8 cellular contexts compared by ENCODE assay signal in genomic region chr2:70871398-70872211, GRCh38. TPM values are rescaled to one million over a fixed set of nuclear protein-coding genes. Genes with fewer than 3 reads are reported as not detected.
DNase-seq lines count a peak whose midpoint lies in the region; ATAC-seq and TF ChIP-seq lines count a peak whose summit lies in the region.

No MANE protein-coding gene starts in this region.

- H3K27ac Mint-ChIP-seq in activated CD8-positive, alpha-beta T cell treated with anti-CD3 and anti-CD28 coated beads, Interleukin-2, amount 10 ng/mL, durations not matched to agents 7 days and 5 days, result no peak overlapping the region
- H3K27ac Mint-ChIP-seq in memory B cell, result no peak overlapping the region

- H3K4me1 ChIP-seq in A673 (ENCODE audit: insufficient read depth, low read length, poor library complexity, severe bottlenecking), result peaks cover 7% of the 10 kb centered on the region
- peaks cover 6 to 8% of the 10 kb centered on the region in 2 donors for H3K4me1 ChIP-seq in duodenal mucosa (ENCODE audit: control insufficient read depth in 1 of 2, insufficient read depth in 2 of 2, low read length in 2 of 2)

- intact Hi-C loops in A673 (cut with micrococcal nuclease; ENCODE audit: unreplicated experiment), result loop anchor here (1.0 kb wide), 2 partner anchors 48 to 76 kb away; no protein-coding TSS in a partner anchor

- POLR2A ChIA-PET in A673 (lab: Charles Lee; ENCODE audit: low non-redundant PET), result no interaction called here
- POLR2A ChIA-PET in activated CD8-positive, alpha-beta T cell treated with anti-CD3 and anti-CD28 coated beads, Interleukin-2, amount 10 ng/mL, durations not matched to agents 7 days and 5 days (lab: Charles Lee), result interaction anchor here (0.9 kb wide), 1 partner anchor 55 kb away, joined by 3 read pairs; no protein-coding TSS in a partner anchor

- CTCF ChIA-PET in A673 (lab: Charles Lee), result interaction anchor here (0.5 to 3.1 kb wide), 9 partner anchors 9 to 107 kb away, joined by 3 to 24 read pairs (median 5); partner anchors contain the start of gene ANKRD53
- CTCF ChIA-PET in activated CD8-positive, alpha-beta T cell treated with anti-CD3 and anti-CD28 coated beads, Interleukin-2, amount 10 ng/mL, durations not matched to agents 7 days and 5 days (lab: Charles Lee), result interaction anchor here (0.8 to 8.3 kb wide), 29 partner anchors 9 to 216 kb away, joined by 3 to 102 read pairs (median 4); partner anchors contain the start of genes ADD2 and FIGLA

- H3K27ac ChIP-seq in A673 (ENCODE audit: low read depth, low read length, poor library complexity, severe bottlenecking) (no peak overlapping the region), duodenal mucosa (ENCODE audit: low read depth, low read length) (no peak overlapping the region)

- peak overlapping the region; percentile 14 for H3K4me3 ChIP-seq in A673 (ENCODE audit: low read depth, low read length, poor library complexity, severe bottlenecking)
- peak overlapping the region; percentile 31 to 40 for H3K4me3 ChIP-seq in duodenal mucosa (ENCODE audit: low read depth in 1 of 2, low read length in 2 of 2)

- H3K36me3 ChIP-seq in A673 (ENCODE audit: insufficient read depth, low read length, poor library complexity, severe bottlenecking), result no peaks in the 10 kb centered on the region
- H3K36me3 ChIP-seq in duodenal mucosa (ENCODE audit: control insufficient read depth in 1 of 2, insufficient read depth in 2 of 2, low read length in 2 of 2), result no peaks in the 10 kb centered on the region

- H3K9me3 ChIP-seq in A673 (ENCODE audit: low read depth, low read length, poor library complexity, severe bottlenecking), result no peaks in the 10 kb centered on the region
- H3K9me3 ChIP-seq in duodenal mucosa (ENCODE audit: control insufficient read depth in 1 of 2, low read length in 2 of 2), result no peaks in the 10 kb centered on the region

- H3K27me3 ChIP-seq in A673 (replicated peaks; ENCODE audit: insufficient read depth, low read depth, low read length, poor library complexity), result no peaks in the 10 kb centered on the region
- H3K27me3 ChIP-seq in duodenal mucosa (ENCODE audit: control insufficient read depth in 1 of 2, insufficient read depth in 2 of 2, low read length in 2 of 2), result peaks cover 28 to 33% of the 10 kb centered on the region in 2 donors

- H3K4me3 Mint-ChIP-seq in activated CD8-positive, alpha-beta T cell treated with anti-CD3 and anti-CD28 coated beads, Interleukin-2, amount 10 ng/mL, durations not matched to agents 7 days and 5 days, result no peak overlapping the region
- H3K4me3 Mint-ChIP-seq in memory B cell, result peak overlapping the region; percentile 9

- H3K27me3 Mint-ChIP-seq in activated CD8-positive, alpha-beta T cell treated with anti-CD3 and anti-CD28 coated beads, Interleukin-2, amount 10 ng/mL, durations not matched to agents 7 days and 5 days (ENCODE audit: low read depth), result peaks cover 24% of the 10 kb centered on the region
- H3K27me3 Mint-ChIP-seq in memory B cell, result peaks cover 19% of the 10 kb centered on the region

- peak; percentile 93 for TF ChIP-seq CTCF in A673 (conservative IDR thresholded peaks at IDR 0.05; ENCODE audit: low read depth, low read length)

- no peaks in the 10 kb centered on the region for H3K36me3 Mint-ChIP-seq in activated CD8-positive, alpha-beta T cell treated with anti-CD3 and anti-CD28 coated beads, Interleukin-2, amount 10 ng/mL, durations not matched to agents 7 days and 5 days (ENCODE audit: low read depth)
- no peaks in the 10 kb centered on the region for H3K36me3 Mint-ChIP-seq in memory B cell

- H3K9me3 Mint-ChIP-seq in activated CD8-positive, alpha-beta T cell treated with anti-CD3 and anti-CD28 coated beads, Interleukin-2, amount 10 ng/mL, durations not matched to agents 7 days and 5 days (ENCODE audit: insufficient read depth), result no peaks in the 10 kb centered on the region
- no peaks in the 10 kb centered on the region for H3K9me3 Mint-ChIP-seq in memory B cell

- DNase-seq in A673 (ENCODE audit: low spot score) (peak; percentile 86), HT-29 (ENCODE audit: low spot score) (peak; percentile 90), memory B cell (ENCODE audit: low spot score in 2 of 2) (peak; percentile 61 to 76)
- DNase-seq in NK-92 treated with Interleukin-12 subunit alpha and Interleukin-12 subunit beta, amount 100 ng/mL, for 24 hours (lab: John Stamatoyannopoulos, UW), result peak; percentile 41
- DNase-seq in activated CD8-positive, alpha-beta T cell treated with anti-CD3 and anti-CD28 coated beads, Interleukin-2, amount 10 ng/mL, durations not matched to agents 7 days and 5 days, result peak; percentile 87
- peak; percentile 68 for DNase-seq in stimulated activated CD8-positive, alpha-beta memory T cell treated with anti-CD3 and anti-CD28 coated beads, Interleukin-15, amount 100 ng/mL, for 1 hour (ENCODE audit: low read depth)

- no TSS peak for BruUV-seq in A673 (replicated peaks; lab: Mats Ljungman, UMichigan)

- ATAC-seq in GM18868 (IDR thresholded peaks at IDR 0.05; ENCODE audit: unreplicated experiment) (peak; percentile 67), memory B cell (ENCODE audit: low read depth) (peak; percentile 82)
- peak; percentile 95 for ATAC-seq in activated CD8-positive, alpha-beta T cell treated with anti-CD3 and anti-CD28 coated beads, Interleukin-2, amount 10 ng/mL, durations not matched to agents 7 days and 5 days

- H3K9ac ChIP-seq in duodenal mucosa (ENCODE audit: low read depth in 1 of 2, low read length in 2 of 2), result no peak overlapping the region

- peaks cover 4% of the 10 kb centered on the region for H3K4me1 Mint-ChIP-seq in activated CD8-positive, alpha-beta T cell treated with anti-CD3 and anti-CD28 coated beads, Interleukin-2, amount 10 ng/mL, durations not matched to agents 7 days and 5 days (ENCODE audit: low read depth)
- H3K4me1 Mint-ChIP-seq in memory B cell, result no peaks in the 10 kb centered on the region

RNA-seq across cellular contexts. Expression of gene VAX2, which starts 28.8 kb away (rescaled TPM):
- total RNA-seq in A673 (2021), result 8.2 and 11.6 TPM in 2 replicates
- 1.8 and 2.3 TPM in 2 replicates for total RNA-seq in HT-29 (2014; rRNA removed; shearing (Covaris generic))
- not detected for total RNA-seq in activated CD8-positive, alpha-beta T cell treated with anti-CD3 and anti-CD28 coated beads, Interleukin-2, amount 10 ng/mL, durations not matched to agents 7 days and 5 days

RNA-seq across cellular contexts. Expression of gene CD207, which starts 36.0 kb away (rescaled TPM):
- total RNA-seq in A673 (2021), result 1.1 and 2.4 TPM in 2 replicates
- total RNA-seq in HT-29 (2014; rRNA removed; shearing (Covaris generic)), result not detected in 2 replicates
- not detected for total RNA-seq in activated CD8-positive, alpha-beta T cell treated with anti-CD3 and anti-CD28 coated beads, Interleukin-2, amount 10 ng/mL, durations not matched to agents 7 days and 5 days

RNA-seq across cellular contexts. Expression of gene CLEC4F, which starts 51.2 kb away (rescaled TPM):
- 0.67 and 1.1 TPM in 2 replicates for total RNA-seq in A673 (2021)
- total RNA-seq in HT-29 (2014; rRNA removed; shearing (Covaris generic)), result not detected in 2 replicates
- not detected for total RNA-seq in activated CD8-positive, alpha-beta T cell treated with anti-CD3 and anti-CD28 coated beads, Interleukin-2, amount 10 ng/mL, durations not matched to agents 7 days and 5 days
